In genomic region chr3:46845397-46845859, GRCh38 we compare ENCODE assay signal across 9 cellular contexts. TPM values are rescaled to one million over a fixed set of nuclear protein-coding genes. Genes with fewer than 3 reads are reported as not detected.
DNase-seq lines count a peak whose midpoint lies in the region; ATAC-seq and TF ChIP-seq lines count a peak whose summit lies in the region.
"Had no signal": no experiment of that assay in that cellular context is flagged by ENCODE, and none has a peak within 500 bp of the region (broad histone marks: within the 10 kb centered on the region; RNA-seq: fewer than 3 reads in every experiment).

No MANE protein-coding gene starts in this region.

- H4K20me1 ChIP-seq in MM.1S (ENCODE audit: insufficient read depth, low read length): no peaks in the 10 kb centered on the region

- no peak for TF ChIP-seq CTCF in Caco-2 (IDR thresholded peaks at IDR 0.05; ENCODE audit: insufficient read depth in 1 of 2, low read depth in 1 of 2, low read length in 1 of 2, severe bottlenecking in 1 of 2, unreplicated experiment in 1 of 2)
- no peak for TF ChIP-seq CTCF in MM.1S (IDR thresholded peaks at IDR 0.05; ENCODE audit: low read length)
- TF ChIP-seq CTCF in choroid plexus epithelial cell (conservative IDR thresholded peaks at IDR 0.05; ENCODE audit: low read depth, low read length): no peak
- no peak for TF ChIP-seq CTCF in left lung (IDR thresholded peaks at IDR 0.05)
- TF ChIP-seq CTCF in GM13976 (IDR thresholded peaks at IDR 0.05; ENCODE audit: borderline replicate concordance, control extremely low read depth, extremely low read depth, insufficient read depth, missing control alignments): no peak

- peaks cover 15% of the 10 kb centered on the region for H3K9me3 Mint-ChIP-seq in Caco-2 (ENCODE audit: unreplicated experiment)

- peak overlapping the region; percentile 55 for H3K4me3 Mint-ChIP-seq in Caco-2 (ENCODE audit: unreplicated experiment)

- in situ Hi-C loops in GM13976 (cut with MboI; ENCODE audit: low sequenced_read_pairs, unreplicated experiment): no loop called here

- DNase-seq in Caco-2: no peak
- DNase-seq in MM.1S: no peak
- peak; percentile 83 for DNase-seq in choroid plexus epithelial cell (ENCODE audit: low read depth)
- peak in 1 of 2 donors; percentile 75 for DNase-seq in left lung
- no peak for DNase-seq in GF-D8 (lab: John Stamatoyannopoulos, UW)
- no peak for DNase-seq in GM13976 (ENCODE audit: low spot score)

- no peak overlapping the region for H3K4me3 ChIP-seq in Caco-2 (ENCODE audit: low read depth, low read length)
- H3K4me3 ChIP-seq in MM.1S (ENCODE audit: low read length): peak overlapping the region; percentile 73
- H3K4me3 ChIP-seq in choroid plexus epithelial cell (ENCODE audit: low read depth, low read length): peak overlapping the region; percentile 55
- H3K4me3 ChIP-seq in left lung: peak overlapping the region; percentile 27 to 51
- H3K4me3 ChIP-seq in subcutaneous abdominal adipose tissue (ENCODE audit: low read depth in 1 of 5, low read length in 5 of 5): peak overlapping the region in 4 of 5 donors; percentile 63 to 69 (median 64)

- peak; percentile 62 for ATAC-seq in GM21515 (IDR thresholded peaks at IDR 0.05; ENCODE audit: unreplicated experiment)
- peak; percentile 87 for ATAC-seq in left lung

- peak overlapping the region; percentile 95 for H3K4me2 ChIP-seq in MM.1S (ENCODE audit: low read depth, low read length)

- H3K9ac ChIP-seq in MM.1S (ENCODE audit: low read length) (peak overlapping the region; percentile 60), subcutaneous abdominal adipose tissue (ENCODE audit: low read length in 5 of 5) (peak overlapping the region in 4 of 5 donors; percentile 52 to 84 (median 66))

- CTCF ChIA-PET in Caco-2 (lab: Charles Lee): no interaction called here

- H3K36me3 Mint-ChIP-seq in Caco-2 (ENCODE audit: insufficient read depth, unreplicated experiment): peaks cover 5% of the 10 kb centered on the region

- no peaks in the 10 kb centered on the region for H3K79me2 ChIP-seq in MM.1S (ENCODE audit: low read length)

- H3K36me3 ChIP-seq in Caco-2 (ENCODE audit: control insufficient read depth, insufficient read depth, low read length) (no peaks in the 10 kb centered on the region), MM.1S (replicated peaks; ENCODE audit: insufficient read depth, low read length) (no peaks in the 10 kb centered on the region), left lung (no peaks in the 10 kb centered on the region), subcutaneous abdominal adipose tissue (ENCODE audit: control insufficient read depth in 5 of 5, insufficient read depth in 5 of 5, low read length in 5 of 5) (no peaks in the 10 kb centered on the region)

- intact Hi-C loops in Caco-2 (cut with micrococcal nuclease; ENCODE audit: unreplicated experiment) (no loop called here), left lung (cut with DNase I) (no loop called here)

- H3K9me2 ChIP-seq in MM.1S (replicated peaks; ENCODE audit: insufficient read depth, low read length): no peaks in the 10 kb centered on the region

- no peak overlapping the region for H3K27ac ChIP-seq in MM.1S (ENCODE audit: low read length)
- H3K27ac ChIP-seq in left lung: peak overlapping the region; percentile 33 to 77
- H3K27ac ChIP-seq in subcutaneous abdominal adipose tissue (ENCODE audit: low read depth, low read length): peak overlapping the region; percentile 65

- H3K9me3 ChIP-seq in Caco-2 (peaks cover 18% of the 10 kb centered on the region), MM.1S (replicated peaks; ENCODE audit: insufficient read depth, low read length) (no peaks in the 10 kb centered on the region), left lung (peaks cover 0 to 19% of the 10 kb centered on the region in 2 donors), subcutaneous abdominal adipose tissue (ENCODE audit: control insufficient read depth in 5 of 5, low read length in 5 of 5) (peaks cover 2 to 20% (median 8%) of the 10 kb centered on the region in 5 donors)

- H2AFZ ChIP-seq in MM.1S (ENCODE audit: low read length): peak overlapping the region; percentile 98

- peaks cover 16% of the 10 kb centered on the region for H3K4me1 Mint-ChIP-seq in Caco-2 (ENCODE audit: low read depth, unreplicated experiment)

- H3K4me1 ChIP-seq in Caco-2 (peaks cover 21% of the 10 kb centered on the region), MM.1S (ENCODE audit: low read length) (peaks cover 7% of the 10 kb centered on the region; the same call in 1 of the 2 replicates), left lung (peaks cover 12 to 17% of the 10 kb centered on the region in 2 donors), subcutaneous abdominal adipose tissue (ENCODE audit: control insufficient read depth in 5 of 5, insufficient read depth in 5 of 5, low read length in 5 of 5) (peaks cover 6 to 50% (median 42%) of the 10 kb centered on the region in 5 donors)

- H3K27ac Mint-ChIP-seq in Caco-2 (ENCODE audit: unreplicated experiment): no peak overlapping the region

- POLR2A ChIA-PET in Caco-2 (lab: Charles Lee): interaction anchor here (0.6 kb wide), 1 partner anchor 125 kb away, joined by 3 read pairs; no protein-coding TSS in a partner anchor

- H3K27me3 ChIP-seq in Caco-2 (replicated peaks; ENCODE audit: control insufficient read depth, insufficient read depth, low read length) (no peaks in the 10 kb centered on the region), MM.1S (replicated peaks; ENCODE audit: insufficient read depth, low read length) (peaks cover 13% of the 10 kb centered on the region; the same call in 1 of the 2 replicates), left lung (peaks cover 0 to 25% of the 10 kb centered on the region in 2 donors), subcutaneous abdominal adipose tissue (ENCODE audit: control insufficient read depth in 5 of 5, insufficient read depth in 4 of 5, low read length in 5 of 5) (no peaks in the 10 kb centered on the region)

- no TSS peak for BruUV-seq in Caco-2 (replicated peaks; lab: Mats Ljungman, UMichigan)

- peaks cover 3% of the 10 kb centered on the region for H3K27me3 Mint-ChIP-seq in Caco-2 (ENCODE audit: insufficient read depth, unreplicated experiment)

- no peaks in the 10 kb centered on the region for H3F3A ChIP-seq in MM.1S (ENCODE audit: insufficient read depth, low read length)

RNA-seq across cellular contexts. Expression of gene MYL3, which starts 17.8 kb away (rescaled TPM):
- total RNA-seq in Caco-2 (2022): 13.0 and 13.8 TPM in 2 replicates
- total RNA-seq in left lung: 1 to 10 TPM; 3.1 to 4.9 TPM
- total RNA-seq: T-helper 2 cell treated with Interferon-gamma antibody and Interleukin-4, amounts not matched to agents 100 ng/mL and 5 ng/mL, for 36 hours had no signal

RNA-seq across cellular contexts. Expression of gene PTH1R, which starts 32.1 kb away (rescaled TPM):
- total RNA-seq in Caco-2 (2022) (5.1 and 6.8 TPM in 2 replicates), left lung (10 to 100 TPM; 12.0 to 22.8 TPM)
- total RNA-seq: T-helper 2 cell treated with Interferon-gamma antibody and Interleukin-4, amounts not matched to agents 100 ng/mL and 5 ng/mL, for 36 hours had no signal
